8 cellular contexts compared by ENCODE assay signal in genomic region chr10:45373783-45374450, GRCh38. TPM values are rescaled to one million over a fixed set of nuclear protein-coding genes. Genes with fewer than 3 reads are reported as not detected.
DNase-seq lines count a peak whose midpoint lies in the region; ATAC-seq and TF ChIP-seq lines count a peak whose summit lies in the region.

ALOX5 (plus strand) TSS chr10:45374216; CDS start chr10:45374280, 64 bp downstream.

- H3K27me3 ChIP-seq in lung (ENCODE audit: control insufficient read depth, insufficient read depth) (no peaks in the 10 kb centered on the region), thymus (ENCODE audit: control insufficient read depth, insufficient read depth) (no peaks in the 10 kb centered on the region)

- peaks cover 2 to 17% of the 10 kb centered on the region in 2 donors for H3K4me1 ChIP-seq in lung (ENCODE audit: control insufficient read depth in 2 of 2, insufficient read depth in 2 of 2, low read length in 2 of 2)
- peaks cover 8% of the 10 kb centered on the region for H3K4me1 ChIP-seq in thymus (ENCODE audit: control insufficient read depth, insufficient read depth, low read length)

- peak; percentile 30 for DNase-seq in HuH-7 (ENCODE audit: low spot score)
- DNase-seq in SKM-1 treated with dmso at 0.1 percent for 144 hours (lab: John Stamatoyannopoulos, UW; ENCODE audit: unreplicated experiment), result peak; percentile 64
- no peak for DNase-seq in chondrocyte (ENCODE audit: low spot score)
- DNase-seq in lung (ENCODE audit: low spot score), result peak; percentile 82
- no peak for DNase-seq in stimulated activated CD8-positive, alpha-beta memory T cell treated with anti-CD3 and anti-CD28 coated beads, Interleukin-4, amount 100 ng/mL, for 48 hours

- H3K4me1 Mint-ChIP-seq in chondrocyte (ENCODE audit: low read depth), result peaks cover 8% of the 10 kb centered on the region

- H3K9me3 ChIP-seq in lung (ENCODE audit: control insufficient read depth in 2 of 2, insufficient read depth in 1 of 2, low read length in 1 of 2), result no peaks in the 10 kb centered on the region
- H3K9me3 ChIP-seq in thymus (ENCODE audit: control insufficient read depth), result no peaks in the 10 kb centered on the region

- H3K36me3 Mint-ChIP-seq in chondrocyte (ENCODE audit: low read depth), result no peaks in the 10 kb centered on the region

- H3K27ac ChIP-seq in lung (ENCODE audit: low read depth in 1 of 2, low read length in 1 of 2), result peak within 1 kb of the TSS in 1 of 2 donors; percentile 82
- no peak within 1 kb of the TSS for H3K27ac ChIP-seq in thymus (ENCODE audit: low read depth)

- H3K27me3 Mint-ChIP-seq in chondrocyte (ENCODE audit: low read depth), result peaks cover 68% of the 10 kb centered on the region

- H3K36me3 ChIP-seq in lung (ENCODE audit: control insufficient read depth in 2 of 2, insufficient read depth in 2 of 2, low read length in 2 of 2) (no peaks in the 10 kb centered on the region), thymus (ENCODE audit: control insufficient read depth, insufficient read depth) (no peaks in the 10 kb centered on the region)

- peak within 1 kb of the TSS; percentile 67 for H3K4me3 Mint-ChIP-seq in chondrocyte (ENCODE audit: unreplicated experiment)

- peak within 1 kb of the TSS; percentile 35 for H3K4me3 ChIP-seq in lung
- H3K4me3 ChIP-seq in thymus (ENCODE audit: low read length), result peak within 1 kb of the TSS; percentile 46

- WGBS in lung, 2 donors, result 1 to 2% methylated on average over 37 to 60 of the region's 60 CpGs
- WGBS in thymus, result under 1% methylated on average over 59 of the region's 60 CpGs

- TF ChIP-seq CTCF in chondrocyte (IDR thresholded peaks at IDR 0.05), result no peak
- TF ChIP-seq CTCF in lung (IDR thresholded peaks at IDR 0.05; ENCODE audit: control extremely low read depth, extremely low read depth), result no peak

- peak; percentile 43 for ATAC-seq in GM21526 (IDR thresholded peaks at IDR 0.05; ENCODE audit: low FRiP score, unreplicated experiment)
- peak; percentile 82 for ATAC-seq in lung (ENCODE audit: insufficient read depth, low FRiP score)

- H3K9me3 Mint-ChIP-seq in chondrocyte (ENCODE audit: low read depth), result no peaks in the 10 kb centered on the region

- H3K27ac Mint-ChIP-seq in chondrocyte (ENCODE audit: unreplicated experiment), result no peak within 1 kb of the TSS

- TF ChIP-seq POLR2A in GM10847 (IDR thresholded peaks at IDR 0.05; ENCODE audit: extremely low read depth, insufficient read length), result peak; percentile 58

RNA-seq across cellular contexts. Expression of gene ALOX5, which starts in this region (rescaled TPM):
- total RNA-seq in chondrocyte, result not detected in 3 replicates
- 100 to 1,000 TPM in 1 of 2 donors, 10 to 100 TPM in 1; 21.5 to 190 TPM for total RNA-seq in lung
- 100 to 1,000 TPM in 1 of 2 donors, 10 to 100 TPM in 1; 98.6 to 270 TPM for polyA plus RNA-seq in lung
- 18.9 TPM for polyA plus RNA-seq in thymus

Comparison
In these comparisons a context has a peak if more than half of its experiments do, and no peak if none do; other contexts are left out.
1. RNA of gene ALOX5 (total RNA-seq): 21.5 to 190 TPM in lung; not detected in chondrocyte; every median in the first group is over 10 times any median in the second.
2. DNase-seq: peak in HuH-7 (single experiment), SKM-1 treated with dmso at 0.1 percent for 144 hours (single experiment) and lung (single experiment); none in chondrocyte (single experiment) and stimulated activated CD8-positive, alpha-beta memory T cell treated with anti-CD3 and anti-CD28 coated beads, Interleukin-4, amount 100 ng/mL, for 48 hours (single experiment).